11 cellular contexts compared by ENCODE assay signal in the genomic region with DNA sequence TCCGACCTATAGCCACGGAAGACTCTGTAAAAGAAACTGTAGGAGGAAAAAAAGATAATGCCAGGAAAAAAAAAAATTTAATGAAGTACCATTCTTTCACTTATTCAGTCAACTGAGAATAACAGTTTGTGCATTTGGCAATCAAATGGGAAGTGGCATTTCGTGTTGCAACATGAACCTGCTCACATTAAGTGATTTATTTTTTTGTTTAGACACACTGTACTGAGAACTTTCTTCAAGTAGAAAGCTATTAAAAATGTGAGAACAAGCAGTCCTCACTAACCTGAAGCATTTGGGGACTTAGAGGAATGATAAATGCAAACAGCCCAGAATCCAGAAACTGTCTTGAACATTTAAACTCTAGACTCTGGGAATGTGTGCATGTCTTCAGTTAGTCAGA.
DNase-seq lines count a peak whose midpoint lies in the region; ATAC-seq and TF ChIP-seq lines count a peak whose summit lies in the region.
"Had no signal": no experiment of that assay in that cellular context is flagged by ENCODE, and none has a peak within 500 bp of the region (broad histone marks: within the 10 kb centered on the region; RNA-seq: fewer than 3 reads in every experiment).

No MANE protein-coding gene starts in this region.

- H3K4me3 ChIP-seq in SJCRH30 (no peak overlapping the region), fibroblast of villous mesenchyme (ENCODE audit: low read depth, low read length) (no peak overlapping the region), skeletal muscle tissue (ENCODE audit: low read length in 3 of 3) (no peak overlapping the region)

- H3K27ac ChIP-seq in SJCRH30 (peak overlapping the region; percentile 18; the same call in 1 of the 2 replicates), skeletal muscle tissue (ENCODE audit: low read depth, low read length) (peak overlapping the region; percentile 36)

- H3K9me3 ChIP-seq in SJCRH30 (replicated peaks), result no peaks in the 10 kb centered on the region
- no peaks in the 10 kb centered on the region for H3K9me3 ChIP-seq in skeletal muscle tissue (ENCODE audit: control insufficient read depth in 3 of 3, low read length in 3 of 3)

- no peak for TF ChIP-seq CTCF in fibroblast of villous mesenchyme (IDR thresholded peaks at IDR 0.05; ENCODE audit: insufficient read depth, low read depth, low read length)

- H3K9ac ChIP-seq in skeletal muscle tissue (ENCODE audit: low read depth in 1 of 3, low read length in 3 of 3), result no peak overlapping the region

- ATAC-seq in GM21447 (IDR thresholded peaks at IDR 0.05; ENCODE audit: unreplicated experiment), result no peak
- ATAC-seq: SK-N-SH treated with all-trans-retinoic acid at 6 μM for 48 hours had no signal

- DNase-seq in GF-D8 (lab: John Stamatoyannopoulos, UW) (peak; percentile 79), SJCRH30 (no peak), fibroblast of villous mesenchyme (ENCODE audit: low read depth) (peak; percentile 93), HuH-7 (ENCODE audit: low spot score) (no peak), ecto neural progenitor cell (ENCODE audit: low spot score) (no peak), DMS153 (lab: John Stamatoyannopoulos, UW) (no peak)
- DNase-seq: activated CD4-positive, alpha-beta T cell treated with anti-CD3 and anti-CD28 coated beads, Interleukin-2, amount 10 ng/mL, durations not matched to agents 7 days and 5 days; effector memory CD4-positive, alpha-beta T cell had no signal

- H3K36me3 ChIP-seq in SJCRH30, result no peaks in the 10 kb centered on the region
- H3K36me3 ChIP-seq in skeletal muscle tissue (ENCODE audit: control insufficient read depth in 3 of 3, insufficient read depth in 3 of 3, low read length in 3 of 3), result no peaks in the 10 kb centered on the region

- no peaks in the 10 kb centered on the region for H3K27me3 ChIP-seq in SJCRH30
- no peaks in the 10 kb centered on the region for H3K27me3 ChIP-seq in skeletal muscle tissue (ENCODE audit: control insufficient read depth in 3 of 3, insufficient read depth in 3 of 3, low read length in 3 of 3)

- H3K4me1 ChIP-seq in SJCRH30, result peaks cover 25% of the 10 kb centered on the region
- peaks cover 10 to 25% (median 16%) of the 10 kb centered on the region in 3 donors for H3K4me1 ChIP-seq in skeletal muscle tissue (ENCODE audit: control insufficient read depth in 3 of 3, insufficient read depth in 3 of 3, low read length in 3 of 3)

Comparison
In these comparisons a context has a peak if more than half of its experiments do, and no peak if none do; other contexts are left out.
1. DNase-seq: peak in GF-D8 (single experiment) and fibroblast of villous mesenchyme (single experiment); none in SJCRH30 (0 of 2), HuH-7 (single experiment), ecto neural progenitor cell (single experiment) and DMS153 (single experiment).